Comparison of ENCODE assay signal across 7 cellular contexts in the genomic region with DNA sequence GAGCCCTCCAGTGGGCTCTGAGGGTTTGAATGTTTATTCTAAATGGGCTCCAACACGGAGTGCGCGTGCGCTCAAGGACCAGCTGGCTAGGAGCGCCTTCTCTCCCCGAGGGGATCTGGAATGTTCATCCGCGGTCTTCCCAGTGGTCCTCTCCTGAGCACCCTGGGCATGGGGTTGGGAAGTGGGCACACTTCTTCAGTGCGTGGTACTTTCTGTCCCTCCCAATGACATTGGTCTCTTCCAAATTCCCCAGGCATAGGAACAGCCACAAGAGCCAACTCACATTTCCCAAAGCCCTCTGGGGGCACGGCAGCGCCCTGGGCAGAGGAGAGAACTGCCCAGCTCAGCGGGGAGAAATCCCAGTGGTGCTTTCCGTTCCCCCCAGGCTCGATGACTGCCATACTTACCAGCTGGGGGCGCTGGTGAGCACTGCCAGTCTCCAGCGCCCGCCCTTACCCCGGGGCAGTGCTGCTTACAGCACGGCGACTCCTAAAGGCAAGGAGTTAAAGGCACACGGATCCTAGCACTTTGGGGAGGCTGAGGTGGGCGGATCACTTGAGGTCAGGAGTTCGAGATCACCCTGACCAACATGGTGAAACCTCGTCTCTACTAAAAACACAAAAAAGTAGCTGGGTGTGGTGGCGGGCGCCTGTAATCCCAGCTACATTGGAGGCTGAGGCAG. TPM values are rescaled to one million over a fixed set of nuclear protein-coding genes. Genes with fewer than 3 reads are reported as not detected.
DNase-seq lines count a peak whose midpoint lies in the region; ATAC-seq, FAIRE-seq and TF ChIP-seq lines count a peak whose summit lies in the region.

No MANE protein-coding gene starts in this region.

- TF ChIP-seq POLR2A in H54 (IDR thresholded peaks at IDR 0.05; ENCODE audit: low read depth, low read length): no peak

- FAIRE-seq in H54 (lab: Jason Lieb, UNC): no peak

- DNase-seq in H54 (ENCODE audit: insufficient read length, low spot score) (peak; percentile 95), SKM-1 treated with dmso at 0.1 percent for 144 hours (lab: John Stamatoyannopoulos, UW; ENCODE audit: unreplicated experiment) (peak; percentile 74), left cardiac atrium (peak; percentile 76), pulmonary artery endothelial cell (ENCODE audit: low read depth, low spot score) (peak; percentile 27)
- peak; percentile 43 for DNase-seq in activated naive CD8-positive, alpha-beta T cell treated with anti-CD3 and anti-CD28 coated beads, Interleukin-2, amount 50 U/mL, for 16 hours (ENCODE audit: low read depth, low spot score)

- no peaks in the 10 kb centered on the region for H3K4me1 ChIP-seq in urinary bladder (ENCODE audit: insufficient read depth)

- ATAC-seq in left cardiac atrium (peak; percentile 76 to 85), HG03469 (IDR thresholded peaks at IDR 0.05; ENCODE audit: unreplicated experiment) (no peak)

- peak overlapping the region; percentile 8 for H3K4me3 ChIP-seq in urinary bladder (ENCODE audit: low read depth, low read length)

- H3K27ac ChIP-seq in urinary bladder (ENCODE audit: low read depth): no peak overlapping the region

- 11% methylated on average over 26 of the region's 26 CpGs for WGBS in urinary bladder

- H3K36me3 ChIP-seq in urinary bladder (ENCODE audit: insufficient read depth): no peaks in the 10 kb centered on the region

- intact Hi-C loops in left cardiac atrium (cut with DNase I): no loop called here

RNA-seq across cellular contexts. Expression of a gene that starts 29.9 kb away (rescaled TPM):
- total RNA-seq in left cardiac atrium (not detected), pulmonary artery endothelial cell (not detected in 2 replicates), urinary bladder (not detected)
- polyA plus RNA-seq in urinary bladder: not detected

RNA-seq across cellular contexts. Expression of a gene that starts 36.0 kb away (rescaled TPM):
- total RNA-seq in left cardiac atrium: 1 to 10 TPM; 1.7 to 2.1 TPM
- total RNA-seq in pulmonary artery endothelial cell: not detected in 2 replicates
- total RNA-seq in urinary bladder: 1.4 TPM
- 1.9 TPM for polyA plus RNA-seq in urinary bladder

Comparison
In these comparisons a context has a peak if more than half of its experiments do, and no peak if none do; other contexts are left out.
1. DNase-seq: peak in every context shown above with its lines; median percentile 95 in H54; 76 in left cardiac atrium; 74 in SKM-1 treated with dmso at 0.1 percent for 144 hours; 43 in activated naive CD8-positive, alpha-beta T cell treated with anti-CD3 and anti-CD28 coated beads, Interleukin-2, amount 50 U/mL, for 16 hours; 27 in pulmonary artery endothelial cell.